15 cellular contexts compared by ENCODE assay signal in genomic region chr10:14072541-14072940, GRCh38.
DNase-seq lines count a peak whose midpoint lies in the region; ATAC-seq and TF ChIP-seq lines count a peak whose summit lies in the region.
"Had no signal": no experiment of that assay in that cellular context is flagged by ENCODE, and none has a peak within 500 bp of the region (broad histone marks: within the 10 kb centered on the region; RNA-seq: fewer than 3 reads in every experiment).

No MANE protein-coding gene starts in this region.

- no peak for TF ChIP-seq CTCF in HFFc6 (IDR thresholded peaks at IDR 0.05)
- no peak for TF ChIP-seq CTCF in CD8-positive, alpha-beta T cell (IDR thresholded peaks at IDR 0.05)

- peak overlapping the region; percentile 71; the same call in 1 of the 2 replicates for H3K4me3 Mint-ChIP-seq in HFFc6
- H3K4me3 Mint-ChIP-seq in CD8-positive, alpha-beta T cell: no peak overlapping the region

- intact Hi-C loops in CD8-positive, alpha-beta T cell (cut with DNase I, micrococcal nuclease): no loop called here

- no peaks in the 10 kb centered on the region for H3K27me3 ChIP-seq in CD8-positive, alpha-beta T cell (ENCODE audit: insufficient read depth, low read length)
- H3K27me3 ChIP-seq: BLaER1 had no signal

- H3K4me1 Mint-ChIP-seq in HFFc6 (ENCODE audit: low read depth): peaks cover 48% of the 10 kb centered on the region
- H3K4me1 Mint-ChIP-seq in CD8-positive, alpha-beta T cell (ENCODE audit: low read depth): no peaks in the 10 kb centered on the region

- H3K4me1 ChIP-seq in CD8-positive, alpha-beta T cell (ENCODE audit: insufficient read depth, low read length): no peaks in the 10 kb centered on the region
- H3K4me1 ChIP-seq: BLaER1 had no signal

- POLR2A ChIA-PET in CD8-positive, alpha-beta T cell (lab: Charles Lee): interaction anchor here (0.6 kb wide), 1 partner anchor 397 kb away, joined by 6 read pairs; no protein-coding TSS in a partner anchor

- DNase-seq in COLO829 (ENCODE audit: low spot score): peak; percentile 67
- DNase-seq in HFFc6: no peak
- peak; percentile 53 for DNase-seq in SK-MEL-5 (ENCODE audit: low read depth, low spot score)
- peak; percentile 54 for DNase-seq in foreskin melanocyte
- no peak for DNase-seq in CD8-positive, alpha-beta T cell
- no peak for DNase-seq in GM03348 (ENCODE audit: low spot score)
- DNase-seq in hypothalamus (lab: John Stamatoyannopoulos, UW): no peak
- DNase-seq: 8988T, AML-193, Calu3, GF-D8, GM23248 had no signal

- no peak overlapping the region for H3K27ac ChIP-seq in CD8-positive, alpha-beta T cell (ENCODE audit: low read depth, low read length)
- H3K27ac ChIP-seq: BLaER1, GM23248 had no signal

- no peak overlapping the region for H3K4me3 ChIP-seq in CD8-positive, alpha-beta T cell (ENCODE audit: low read depth, low read length)
- H3K4me3 ChIP-seq: BLaER1, GM23248 had no signal

- H3K9me3 ChIP-seq in CD8-positive, alpha-beta T cell (ENCODE audit: low read length): no peaks in the 10 kb centered on the region

- CTCF ChIA-PET in CD8-positive, alpha-beta T cell (lab: Charles Lee): no interaction called here

- H3K27ac Mint-ChIP-seq in HFFc6: peak overlapping the region; percentile 84
- no peak overlapping the region for H3K27ac Mint-ChIP-seq in CD8-positive, alpha-beta T cell

- ATAC-seq in HG03520 (IDR thresholded peaks at IDR 0.05; ENCODE audit: unreplicated experiment): no peak
- no peak for ATAC-seq in CD8-positive, alpha-beta T cell
- ATAC-seq: HCT116 had no signal

- in situ Hi-C loops in SK-MEL-5 (cut with HindIII; ENCODE audit: low pct_unique_long_range_greater_than_20kb, low sequenced_read_pairs): no loop called here

- no peaks in the 10 kb centered on the region for H3K36me3 ChIP-seq in CD8-positive, alpha-beta T cell (ENCODE audit: insufficient read depth, low read length)
- H3K36me3 ChIP-seq: BLaER1 had no signal

- peaks cover 5% of the 10 kb centered on the region for H3K36me3 Mint-ChIP-seq in HFFc6 (ENCODE audit: low read depth)
- H3K36me3 Mint-ChIP-seq in CD8-positive, alpha-beta T cell: no peaks in the 10 kb centered on the region

- 0 out of 2 replicates have a peak, but pooled peaks cover 2% of the 10 kb centered on the region for H3K27me3 Mint-ChIP-seq in HFFc6 (ENCODE audit: insufficient read depth)
- H3K27me3 Mint-ChIP-seq in CD8-positive, alpha-beta T cell (ENCODE audit: low read depth): peaks cover 11% of the 10 kb centered on the region

- no peaks in the 10 kb centered on the region for H3K9me3 Mint-ChIP-seq in HFFc6
- no peaks in the 10 kb centered on the region for H3K9me3 Mint-ChIP-seq in CD8-positive, alpha-beta T cell

Comparison
In these comparisons a context has a peak if more than half of its experiments do, and no peak if none do; other contexts are left out.
1. DNase-seq: peak in COLO829 (single experiment), SK-MEL-5 (single experiment) and foreskin melanocyte (single experiment); none in HFFc6 (single experiment), CD8-positive, alpha-beta T cell (0 of 7), GM03348 (single experiment) and hypothalamus (0 of 51).